Comparison of ENCODE assay signal across 28 cellular contexts in genomic region chr5:64221911-64222310, GRCh38.
"Had no signal": no experiment of that assay in that cellular context is flagged by ENCODE, and none has a peak within 500 bp of the region (broad histone marks: within the 10 kb centered on the region; RNA-seq: fewer than 3 reads in every experiment).

No MANE protein-coding gene starts in this region.

- H3K9me3 ChIP-seq: suprapubic skin, testis, thoracic aorta, thyroid gland, tibial artery, transverse colon, upper lobe of right lung, uterus, vagina had no signal

- FAIRE-seq: urothelium cell line had no signal

- ATAC-seq: stimulated activated effector memory CD8-positive, alpha-beta T cell treated with anti-CD3 and anti-CD28 coated beads, Interleukin-12 subunit alpha, Interleukin-12 subunit beta, amount 100 ng/mL, for 72 hours; stimulated activated naive B cell treated with anti-CD40 and anti-IgM and Interleukin-4, amounts not matched to agents 10 μg/mL and 1 μg/mL and 100 μg/mL, for 72 hours; stimulated activated naive CD8-positive, alpha-beta T cell treated with anti-CD3 and anti-CD28 coated beads, Interleukin-15, amount 100 ng/mL, for 72 hours; stimulated activated naive CD8-positive, alpha-beta T cell treated with anti-CD3 and anti-CD28 coated beads, Interleukin-15, Interleukin-2, amounts not matched to agents 100 U/mL and 50 U/mL, for 24 hours; upper lobe of right lung had no signal

- H3K36me3 ChIP-seq: thyroid gland, transverse colon, upper lobe of left lung, upper lobe of right lung, uterus, vagina had no signal

- H3K4me3 ChIP-seq: stomach, suprapubic skin, testis, thoracic aorta, thyroid gland, tibial artery, tibial nerve, transverse colon, upper lobe of left lung, upper lobe of right lung, uterus, vagina had no signal

- H3K27me3 Mint-ChIP-seq: stimulated activated memory B cell treated with anti-CD40 and anti-IgM and Interleukin-4, amounts not matched to agents 10 μg/mL and 1 μg/mL and 100 μg/mL, for 72 hours; stimulated activated naive B cell treated with anti-CD40 and anti-IgM and Interleukin-4, amounts not matched to agents 10 μg/mL and 1 μg/mL and 100 μg/mL, for 72 hours; stimulated activated naive CD8-positive, alpha-beta T cell treated with anti-CD3 and anti-CD28 coated beads, Interleukin-15, amount 100 ng/mL, for 72 hours; stimulated activated naive CD8-positive, alpha-beta T cell treated with anti-CD3 and anti-CD28 coated beads, Interleukin-15, Interleukin-2, amounts not matched to agents 100 ng/mL and 50 ng/mL, for 24 hours; type B pancreatic cell had no signal

- H3K4me1 ChIP-seq: stomach, suprapubic skin, testis, thyroid gland, tibial artery, tibial nerve, transverse colon, upper lobe of left lung, upper lobe of right lung, uterus, vagina had no signal

- H3K9me3 Mint-ChIP-seq: stimulated activated effector memory CD8-positive, alpha-beta T cell treated with anti-CD3 and anti-CD28 coated beads, Interleukin-12 subunit alpha, Interleukin-12 subunit beta, amount 100 ng/mL, for 72 hours; stimulated activated memory B cell treated with anti-CD40 and anti-IgM and Interleukin-4, amounts not matched to agents 10 μg/mL and 1 μg/mL and 100 μg/mL, for 72 hours; stimulated activated naive B cell treated with anti-CD40 and anti-IgM and Interleukin-4, amounts not matched to agents 10 μg/mL and 1 μg/mL and 100 μg/mL, for 72 hours; stimulated activated naive CD8-positive, alpha-beta T cell treated with anti-CD3 and anti-CD28 coated beads, Interleukin-15, amount 100 ng/mL, for 72 hours; stimulated activated naive CD8-positive, alpha-beta T cell treated with anti-CD3 and anti-CD28 coated beads, Interleukin-15, Interleukin-2, amounts not matched to agents 100 ng/mL and 50 ng/mL, for 24 hours; type B pancreatic cell had no signal

- H3K4me1 Mint-ChIP-seq: stimulated activated effector memory CD8-positive, alpha-beta T cell treated with anti-CD3 and anti-CD28 coated beads, Interleukin-12 subunit alpha, Interleukin-12 subunit beta, amount 100 ng/mL, for 72 hours; stimulated activated memory B cell treated with anti-CD40 and anti-IgM and Interleukin-4, amounts not matched to agents 10 μg/mL and 1 μg/mL and 100 μg/mL, for 72 hours; stimulated activated naive B cell treated with anti-CD40 and anti-IgM and Interleukin-4, amounts not matched to agents 10 μg/mL and 1 μg/mL and 100 μg/mL, for 72 hours; stimulated activated naive CD8-positive, alpha-beta T cell treated with anti-CD3 and anti-CD28 coated beads, Interleukin-15, amount 100 ng/mL, for 72 hours had no signal

- H3K27ac ChIP-seq: stomach, suprapubic skin, testis, thoracic aorta, thyroid gland, tibial artery, tibial nerve, transverse colon, upper lobe of left lung, upper lobe of right lung, uterus, vagina had no signal

- H3K4me3 Mint-ChIP-seq: stimulated activated effector memory CD8-positive, alpha-beta T cell treated with anti-CD3 and anti-CD28 coated beads, Interleukin-12 subunit alpha, Interleukin-12 subunit beta, amount 100 ng/mL, for 72 hours; stimulated activated memory B cell treated with anti-CD40 and anti-IgM and Interleukin-4, amounts not matched to agents 10 μg/mL and 1 μg/mL and 100 μg/mL, for 72 hours; stimulated activated naive B cell treated with anti-CD40 and anti-IgM and Interleukin-4, amounts not matched to agents 10 μg/mL and 1 μg/mL and 100 μg/mL, for 72 hours; stimulated activated naive CD8-positive, alpha-beta T cell treated with anti-CD3 and anti-CD28 coated beads, Interleukin-15, amount 100 ng/mL, for 72 hours; stimulated activated naive CD8-positive, alpha-beta T cell treated with anti-CD3 and anti-CD28 coated beads, Interleukin-15, Interleukin-2, amounts not matched to agents 100 ng/mL and 50 ng/mL, for 24 hours; type B pancreatic cell had no signal

- H3K27ac Mint-ChIP-seq: stimulated activated effector memory CD8-positive, alpha-beta T cell treated with anti-CD3 and anti-CD28 coated beads, Interleukin-12 subunit alpha, Interleukin-12 subunit beta, amount 100 ng/mL, for 72 hours; stimulated activated memory B cell treated with anti-CD40 and anti-IgM and Interleukin-4, amounts not matched to agents 10 μg/mL and 1 μg/mL and 100 μg/mL, for 72 hours; stimulated activated naive B cell treated with anti-CD40 and anti-IgM and Interleukin-4, amounts not matched to agents 10 μg/mL and 1 μg/mL and 100 μg/mL, for 72 hours; stimulated activated naive CD8-positive, alpha-beta T cell treated with anti-CD3 and anti-CD28 coated beads, Interleukin-15, amount 100 ng/mL, for 72 hours; stimulated activated naive CD8-positive, alpha-beta T cell treated with anti-CD3 and anti-CD28 coated beads, Interleukin-15, Interleukin-2, amounts not matched to agents 100 ng/mL and 50 ng/mL, for 24 hours; type B pancreatic cell had no signal

- DNase-seq: stimulated activated CD4-positive, alpha-beta T cell treated with anti-CD3 and anti-CD28 coated beads, Interleukin-2, amount 100 ng/mL, for 48 hours; stimulated activated CD4-positive, alpha-beta T cell treated with anti-CD3 and anti-CD28 coated beads, Interleukin-4, amount 100 ng/mL, for 1 hour; stimulated activated CD4-positive, alpha-beta T cell treated with anti-CD3 and anti-CD28 coated beads, Interleukin-4, amount 100 ng/mL, for 24 hours; stimulated activated CD4-positive, alpha-beta T cell treated with anti-CD3 and anti-CD28 coated beads, Interleukin-4, amount 100 ng/mL, for 4 hours; stimulated activated CD8-positive, alpha-beta memory T cell treated with anti-CD3 and anti-CD28 coated beads, Interleukin-4, amount 100 ng/mL, for 48 hours; stimulated activated naive B cell treated with anti-CD40 and anti-IgM and Interleukin-4, amounts not matched to agents 10 μg/mL and 1 μg/mL and 100 μg/mL, for 72 hours; stimulated activated naive CD4-positive, alpha-beta T cell; stimulated activated naive CD4-positive, alpha-beta T cell treated with Interleukin-2 at 50 U/mL for 16 hours; stimulated activated naive CD8-positive, alpha-beta T cell treated with anti-CD3 and anti-CD28 coated beads, Interleukin-15, amount 100 ng/mL, for 72 hours; stimulated activated naive CD8-positive, alpha-beta T cell treated with anti-CD3 and anti-CD28 coated beads, Interleukin-15, Interleukin-2, amounts not matched to agents 100 U/mL and 50 U/mL, for 24 hours; stomach; substantia nigra; testis; thyroid gland; tibial artery; transverse colon; upper lobe of left lung; upper lobe of right lung; uterus had no signal

- H3K27me3 ChIP-seq: stomach, suprapubic skin, testis, thyroid gland, tibial artery, tibial nerve, transverse colon, upper lobe of left lung, upper lobe of right lung, uterus, vagina had no signal

- H3K36me3 Mint-ChIP-seq: stimulated activated effector memory CD8-positive, alpha-beta T cell treated with anti-CD3 and anti-CD28 coated beads, Interleukin-12 subunit alpha, Interleukin-12 subunit beta, amount 100 ng/mL, for 72 hours; stimulated activated memory B cell treated with anti-CD40 and anti-IgM and Interleukin-4, amounts not matched to agents 10 μg/mL and 1 μg/mL and 100 μg/mL, for 72 hours; stimulated activated naive B cell treated with anti-CD40 and anti-IgM and Interleukin-4, amounts not matched to agents 10 μg/mL and 1 μg/mL and 100 μg/mL, for 72 hours had no signal
